In the genomic region with DNA sequence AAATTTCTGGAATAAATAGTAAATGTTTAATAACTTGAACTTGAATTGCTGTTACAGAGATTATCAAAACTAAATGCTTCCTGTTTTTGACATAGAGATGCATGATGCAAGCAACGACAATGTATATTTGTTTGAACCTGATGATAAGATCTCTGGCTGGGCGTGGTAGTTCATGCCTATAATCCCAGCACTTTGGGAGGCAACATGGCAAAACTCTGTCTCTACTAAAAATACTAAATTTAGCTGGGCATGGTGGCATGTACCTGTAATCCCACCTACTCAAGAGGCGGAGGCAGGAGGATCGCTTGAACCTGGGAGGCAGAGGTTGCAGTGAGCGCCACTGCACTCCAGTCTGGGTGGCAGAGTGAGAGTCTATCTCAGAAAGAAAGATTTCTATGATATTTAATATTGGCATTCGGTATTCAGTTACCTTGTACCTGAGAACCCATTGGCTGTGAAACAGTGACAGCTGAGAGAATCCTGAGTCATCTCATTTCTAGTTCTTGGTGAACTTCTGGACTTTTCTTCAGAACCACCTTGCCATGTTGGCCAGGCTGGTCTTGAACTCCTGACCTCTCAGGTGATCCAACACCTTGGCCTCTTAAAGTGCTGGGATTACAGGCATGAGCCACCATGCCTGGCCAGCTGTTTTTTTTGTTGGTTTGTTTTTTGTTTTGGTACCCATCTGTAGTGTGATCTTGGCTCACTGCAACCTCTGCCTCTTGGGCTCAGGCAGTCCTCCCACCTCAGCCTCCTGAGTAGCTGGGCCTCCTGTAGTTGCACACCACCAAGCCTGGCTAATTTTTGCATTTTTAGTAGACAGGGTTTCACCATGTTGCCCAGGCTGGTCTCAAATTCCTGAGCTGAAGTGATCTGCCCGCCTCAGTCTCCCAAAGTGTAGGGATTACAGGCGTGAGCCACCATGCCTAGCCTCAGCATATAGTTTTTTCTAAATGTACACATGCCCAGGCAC, we compare ENCODE assay signal across 17 cellular contexts. TPM values are rescaled to one million over a fixed set of nuclear protein-coding genes. Genes with fewer than 3 reads are reported as not detected.
DNase-seq lines count a peak whose midpoint lies in the region; ATAC-seq lines count a peak whose summit lies in the region.
"Had no signal": no experiment of that assay in that cellular context is flagged by ENCODE, and none has a peak within 500 bp of the region (broad histone marks: within the 10 kb centered on the region; RNA-seq: fewer than 3 reads in every experiment).

No MANE protein-coding gene starts in this region.

- no peaks in the 10 kb centered on the region for H3K27me3 ChIP-seq in naive thymus-derived CD4-positive, alpha-beta T cell (ENCODE audit: control insufficient read depth in 2 of 2, insufficient read depth in 2 of 2, low read length in 2 of 2)
- H3K27me3 ChIP-seq: cardiac muscle cell, gastroesophageal sphincter, sigmoid colon had no signal

- peaks cover 22 to 79% (median 36%) of the 10 kb centered on the region in 3 experiments for H3K36me3 ChIP-seq in naive thymus-derived CD4-positive, alpha-beta T cell (ENCODE audit: control insufficient read depth in 2 of 3, insufficient read depth in 3 of 3, low read length in 3 of 3)

- CTCF ChIA-PET in activated CD8-positive, alpha-beta T cell treated with anti-CD3 and anti-CD28 coated beads, Interleukin-2, amount 10 ng/mL, durations not matched to agents 7 days and 5 days (lab: Charles Lee), result interaction anchor here (0.6 to 3.2 kb wide), 2 partner anchors 9 to 66 kb away, joined by 6 to 18 read pairs; a partner anchor contains a TSS
- CTCF ChIA-PET in naive thymus-derived CD4-positive, alpha-beta T cell (lab: Charles Lee), result interaction anchor here (1.1 kb wide), 1 partner anchor 9 kb away, joined by 3 read pairs; no protein-coding TSS in a partner anchor

- peak; percentile 14 for ATAC-seq in activated CD8-positive, alpha-beta T cell treated with anti-CD3 and anti-CD28 coated beads, Interleukin-2, amount 10 ng/mL, durations not matched to agents 7 days and 5 days
- ATAC-seq in naive thymus-derived CD4-positive, alpha-beta T cell, result no peak
- ATAC-seq in HG02970 (IDR thresholded peaks at IDR 0.05; ENCODE audit: low FRiP score, unreplicated experiment), result no peak
- ATAC-seq in GM19463 (IDR thresholded peaks at IDR 0.05; ENCODE audit: unreplicated experiment), result no peak
- ATAC-seq: effector memory CD8-positive, alpha-beta T cell; gastroesophageal sphincter; stimulated activated memory B cell treated with anti-CD40 and anti-IgM and Interleukin-4, amounts not matched to agents 10 μg/mL and 1 μg/mL and 100 μg/mL, for 72 hours had no signal

- H3K9me3 ChIP-seq in naive thymus-derived CD4-positive, alpha-beta T cell (ENCODE audit: control insufficient read depth in 2 of 3, low read length in 3 of 3), result no peaks in the 10 kb centered on the region
- H3K9me3 ChIP-seq: gastroesophageal sphincter, sigmoid colon had no signal

- DNase-seq in activated CD4-positive, alpha-beta T cell treated with anti-CD3 and anti-CD28 coated beads, Interleukin-2, amount 10 ng/mL, durations not matched to agents 24 days and 14 days, result no peak
- DNase-seq in activated CD4-positive, alpha-beta T cell treated with anti-CD3 and anti-CD28 coated beads, Interleukin-2, amount 50 U/mL, for 4 hours, result no peak
- peak; percentile 14 for DNase-seq in activated CD8-positive, alpha-beta T cell treated with anti-CD3 and anti-CD28 coated beads, Interleukin-2, amount 10 ng/mL, durations not matched to agents 7 days and 5 days
- DNase-seq in naive thymus-derived CD4-positive, alpha-beta T cell, result no peak
- no peak for DNase-seq in NCI-H1436 treated with DMSO at 0.1 percent for 48 hours (lab: John Stamatoyannopoulos, UW)
- DNase-seq: effector memory CD8-positive, alpha-beta T cell; mammary epithelial cell; NCI-H187; NCI-H524 treated with DMSO at 0.1 percent for 48 hours; sigmoid colon had no signal

- H3K4me3 Mint-ChIP-seq in activated CD4-positive, alpha-beta T cell treated with anti-CD3 and anti-CD28 coated beads, Interleukin-2, amount 10 ng/mL, durations not matched to agents 24 days and 14 days, result no peak overlapping the region
- H3K4me3 Mint-ChIP-seq in IgD-negative memory B cell, result no peak overlapping the region
- H3K4me3 Mint-ChIP-seq in activated CD8-positive, alpha-beta T cell treated with anti-CD3 and anti-CD28 coated beads, Interleukin-2, amount 10 ng/mL, durations not matched to agents 7 days and 5 days, result no peak overlapping the region
- H3K4me3 Mint-ChIP-seq in naive thymus-derived CD4-positive, alpha-beta T cell, result peak overlapping the region in 1 of 10 donors; percentile 37
- H3K4me3 Mint-ChIP-seq: effector memory CD8-positive, alpha-beta T cell; stimulated activated memory B cell treated with anti-CD40 and anti-IgM and Interleukin-4, amounts not matched to agents 10 μg/mL and 1 μg/mL and 100 μg/mL, for 72 hours had no signal

- H3K27ac Mint-ChIP-seq in activated CD4-positive, alpha-beta T cell treated with anti-CD3 and anti-CD28 coated beads, Interleukin-2, amount 10 ng/mL, durations not matched to agents 24 days and 14 days, result peak overlapping the region; percentile 41
- peak overlapping the region in 2 of 3 donors; percentile 51 to 83 for H3K27ac Mint-ChIP-seq in IgD-negative memory B cell
- peak overlapping the region; percentile 34 for H3K27ac Mint-ChIP-seq in activated CD8-positive, alpha-beta T cell treated with anti-CD3 and anti-CD28 coated beads, Interleukin-2, amount 10 ng/mL, durations not matched to agents 7 days and 5 days
- H3K27ac Mint-ChIP-seq in naive thymus-derived CD4-positive, alpha-beta T cell, result peak overlapping the region in 6 of 9 donors; percentile 57 to 72 (median 65)
- H3K27ac Mint-ChIP-seq: stimulated activated memory B cell treated with anti-CD40 and anti-IgM and Interleukin-4, amounts not matched to agents 10 μg/mL and 1 μg/mL and 100 μg/mL, for 72 hours had no signal

- H3K4me1 Mint-ChIP-seq in activated CD4-positive, alpha-beta T cell treated with anti-CD3 and anti-CD28 coated beads, Interleukin-2, amount 10 ng/mL, durations not matched to agents 24 days and 14 days, result peaks cover 35% of the 10 kb centered on the region
- peaks cover 0 to 14% (median 6%) of the 10 kb centered on the region in 3 donors for H3K4me1 Mint-ChIP-seq in IgD-negative memory B cell
- peaks cover 29% of the 10 kb centered on the region for H3K4me1 Mint-ChIP-seq in activated CD8-positive, alpha-beta T cell treated with anti-CD3 and anti-CD28 coated beads, Interleukin-2, amount 10 ng/mL, durations not matched to agents 7 days and 5 days (ENCODE audit: low read depth)
- H3K4me1 Mint-ChIP-seq in naive thymus-derived CD4-positive, alpha-beta T cell, result peaks cover 14 to 46% (median 39%) of the 10 kb centered on the region in 7 donors

- no peaks in the 10 kb centered on the region for H3K9me3 Mint-ChIP-seq in activated CD4-positive, alpha-beta T cell treated with anti-CD3 and anti-CD28 coated beads, Interleukin-2, amount 10 ng/mL, durations not matched to agents 24 days and 14 days
- no peaks in the 10 kb centered on the region for H3K9me3 Mint-ChIP-seq in IgD-negative memory B cell
- H3K9me3 Mint-ChIP-seq in activated CD8-positive, alpha-beta T cell treated with anti-CD3 and anti-CD28 coated beads, Interleukin-2, amount 10 ng/mL, durations not matched to agents 7 days and 5 days (ENCODE audit: insufficient read depth), result no peaks in the 10 kb centered on the region
- no peaks in the 10 kb centered on the region for H3K9me3 Mint-ChIP-seq in naive thymus-derived CD4-positive, alpha-beta T cell
- H3K9me3 Mint-ChIP-seq: effector memory CD8-positive, alpha-beta T cell; stimulated activated memory B cell treated with anti-CD40 and anti-IgM and Interleukin-4, amounts not matched to agents 10 μg/mL and 1 μg/mL and 100 μg/mL, for 72 hours had no signal

- no peak overlapping the region for H3K27ac ChIP-seq in naive thymus-derived CD4-positive, alpha-beta T cell (ENCODE audit: low read depth, low read length)
- H3K27ac ChIP-seq: cardiac muscle cell had no signal

- H3K4me1 ChIP-seq in naive thymus-derived CD4-positive, alpha-beta T cell (ENCODE audit: control insufficient read depth in 2 of 2, insufficient read depth in 2 of 2, low read length in 2 of 2), result no peaks in the 10 kb centered on the region

- POLR2A ChIA-PET in activated CD8-positive, alpha-beta T cell treated with anti-CD3 and anti-CD28 coated beads, Interleukin-2, amount 10 ng/mL, durations not matched to agents 7 days and 5 days (lab: Charles Lee), result interaction anchor here (0.7 to 1.2 kb wide), 2 partner anchors 9 to 1290 kb away, joined by 3 to 4 read pairs; no protein-coding TSS in a partner anchor
- POLR2A ChIA-PET in naive thymus-derived CD4-positive, alpha-beta T cell (lab: Charles Lee), result interaction anchor here (1.0 kb wide), 1 partner anchor 20 kb away, joined by 3 read pairs; no protein-coding TSS in a partner anchor

- intact Hi-C loops in activated CD4-positive, alpha-beta T cell treated with anti-CD3 and anti-CD28 coated beads, Interleukin-2, amount 10 ng/mL, durations not matched to agents 24 days and 14 days (cut with micrococcal nuclease), result loop anchor here (2.0 to 10.0 kb wide), 2 partner anchors 17 to 885 kb away; no protein-coding TSS in a partner anchor
- intact Hi-C loops in naive thymus-derived CD4-positive, alpha-beta T cell (cut with micrococcal nuclease), result loop anchor here (2.0 to 10.0 kb wide), 3 partner anchors 19 to 875 kb away; a partner anchor contains a TSS

- no peaks in the 10 kb centered on the region for H3K27me3 Mint-ChIP-seq in activated CD4-positive, alpha-beta T cell treated with anti-CD3 and anti-CD28 coated beads, Interleukin-2, amount 10 ng/mL, durations not matched to agents 24 days and 14 days
- H3K27me3 Mint-ChIP-seq in IgD-negative memory B cell, result no peaks in the 10 kb centered on the region
- no peaks in the 10 kb centered on the region for H3K27me3 Mint-ChIP-seq in activated CD8-positive, alpha-beta T cell treated with anti-CD3 and anti-CD28 coated beads, Interleukin-2, amount 10 ng/mL, durations not matched to agents 7 days and 5 days (ENCODE audit: low read depth)
- no peaks in the 10 kb centered on the region for H3K27me3 Mint-ChIP-seq in naive thymus-derived CD4-positive, alpha-beta T cell
- H3K27me3 Mint-ChIP-seq: effector memory CD8-positive, alpha-beta T cell; stimulated activated memory B cell treated with anti-CD40 and anti-IgM and Interleukin-4, amounts not matched to agents 10 μg/mL and 1 μg/mL and 100 μg/mL, for 72 hours had no signal

- no peak overlapping the region for H3K4me3 ChIP-seq in naive thymus-derived CD4-positive, alpha-beta T cell (ENCODE audit: low read length)
- H3K4me3 ChIP-seq: cardiac muscle cell, gastroesophageal sphincter, sigmoid colon had no signal

- H3K36me3 Mint-ChIP-seq in activated CD4-positive, alpha-beta T cell treated with anti-CD3 and anti-CD28 coated beads, Interleukin-2, amount 10 ng/mL, durations not matched to agents 24 days and 14 days (ENCODE audit: low read depth), result peaks cover 84% of the 10 kb centered on the region
- H3K36me3 Mint-ChIP-seq in IgD-negative memory B cell, result peaks cover 5% of the 10 kb centered on the region
- peaks cover 80% of the 10 kb centered on the region for H3K36me3 Mint-ChIP-seq in activated CD8-positive, alpha-beta T cell treated with anti-CD3 and anti-CD28 coated beads, Interleukin-2, amount 10 ng/mL, durations not matched to agents 7 days and 5 days (ENCODE audit: low read depth)
- peaks cover 16 to 72% (median 44%) of the 10 kb centered on the region in 5 donors for H3K36me3 Mint-ChIP-seq in naive thymus-derived CD4-positive, alpha-beta T cell

RNA-seq across cellular contexts. Expression of a gene that starts 10.0 kb away (rescaled TPM):
- total RNA-seq in activated CD4-positive, alpha-beta T cell treated with anti-CD3 and anti-CD28 coated beads, Interleukin-2, amount 10 ng/mL, durations not matched to agents 24 days and 14 days, result 0.17 and 0.33 TPM in 2 replicates
- polyA plus RNA-seq in IgD-negative memory B cell, result not detected
- not detected for total RNA-seq in activated CD8-positive, alpha-beta T cell treated with anti-CD3 and anti-CD28 coated beads, Interleukin-2, amount 10 ng/mL, durations not matched to agents 7 days and 5 days
- total RNA-seq in naive thymus-derived CD4-positive, alpha-beta T cell, result under 1 TPM in 2 of 5 experiments, not detected in 3; 0.24 to 0.44 TPM
- polyA plus RNA-seq in naive thymus-derived CD4-positive, alpha-beta T cell, result not detected
- total RNA-seq: H4 had no signal
- polyA plus RNA-seq: mammary epithelial cell had no signal

RNA-seq across cellular contexts. Expression of a gene that starts 21.8 kb away (rescaled TPM):
- total RNA-seq in activated CD4-positive, alpha-beta T cell treated with anti-CD3 and anti-CD28 coated beads, Interleukin-2, amount 10 ng/mL, durations not matched to agents 24 days and 14 days, result 3,066 and 3,162 TPM in 2 replicates
- 715 TPM for polyA plus RNA-seq in IgD-negative memory B cell
- total RNA-seq in activated CD8-positive, alpha-beta T cell treated with anti-CD3 and anti-CD28 coated beads, Interleukin-2, amount 10 ng/mL, durations not matched to agents 7 days and 5 days, result 1,000 to 10,000 TPM; 1,308 to 1,394 TPM
- 1,000 to 10,000 TPM in 4 of 5 experiments, 100 to 1,000 TPM in 1; 807 to 1,238 (median 1,192) TPM for total RNA-seq in naive thymus-derived CD4-positive, alpha-beta T cell
- polyA plus RNA-seq in naive thymus-derived CD4-positive, alpha-beta T cell, result 100 to 1,000 TPM; 753 to 928 TPM
